Comparison of ENCODE assay signal across 13 cellular contexts in genomic region chr19:42229263-42229854, GRCh38. TPM values are rescaled to one million over a fixed set of nuclear protein-coding genes. Genes with fewer than 3 reads are reported as not detected.
DNase-seq lines count a peak whose midpoint lies in the region; ATAC-seq and TF ChIP-seq lines count a peak whose summit lies in the region.
"Had no signal": no experiment of that assay in that cellular context is flagged by ENCODE, and none has a peak within 500 bp of the region (broad histone marks: within the 10 kb centered on the region; RNA-seq: fewer than 3 reads in every experiment).

No MANE protein-coding gene starts in this region.

- ATAC-seq in stimulated activated effector memory CD8-positive, alpha-beta T cell treated with anti-CD3 and anti-CD28 coated beads, Interleukin-12 subunit alpha, Interleukin-12 subunit beta, amount 100 ng/mL, for 72 hours = no peak
- ATAC-seq in GM18870 (IDR thresholded peaks at IDR 0.05; ENCODE audit: unreplicated experiment) = no peak
- no peak for ATAC-seq in sciatic nerve
- no peak for ATAC-seq in GM21825 (IDR thresholded peaks at IDR 0.05; ENCODE audit: unreplicated experiment)
- ATAC-seq: left lobe of liver had no signal

- peak overlapping the region; percentile 62 for H3K27ac ChIP-seq in SK-N-MC
- H3K27ac ChIP-seq: heart right ventricle had no signal

- H3K4me3 Mint-ChIP-seq in activated naive CD4-positive, alpha-beta T cell treated with anti-CD3 and anti-CD28 coated beads, Interleukin-2, amount 50 U/mL, for 24 hours = no peak overlapping the region
- no peak overlapping the region for H3K4me3 Mint-ChIP-seq in chondrocyte (ENCODE audit: unreplicated experiment)
- no peak overlapping the region for H3K4me3 Mint-ChIP-seq in stimulated activated effector memory CD8-positive, alpha-beta T cell treated with anti-CD3 and anti-CD28 coated beads, Interleukin-12 subunit alpha, Interleukin-12 subunit beta, amount 100 ng/mL, for 72 hours
- H3K4me3 Mint-ChIP-seq: T-helper 1 cell treated with Interleukin-12 subunit alpha and Interleukin-12 subunit beta and Interleukin-4 antibody, amounts not matched to agents 30 μg/mL and 1 μg/mL, for 36 hours had no signal

- H3K9me3 ChIP-seq in SK-N-MC (ENCODE audit: low read depth, low read length) = no peaks in the 10 kb centered on the region
- H3K9me3 ChIP-seq: heart right ventricle had no signal

- TF ChIP-seq CTCF in chondrocyte (IDR thresholded peaks at IDR 0.05) = no peak

- H3K9ac ChIP-seq in SK-N-MC (ENCODE audit: insufficient read length) = no peak overlapping the region

- no peaks in the 10 kb centered on the region for H3K9me3 Mint-ChIP-seq in activated naive CD4-positive, alpha-beta T cell treated with anti-CD3 and anti-CD28 coated beads, Interleukin-2, amount 50 U/mL, for 24 hours
- H3K9me3 Mint-ChIP-seq in chondrocyte (ENCODE audit: low read depth) = no peaks in the 10 kb centered on the region
- no peaks in the 10 kb centered on the region for H3K9me3 Mint-ChIP-seq in stimulated activated effector memory CD8-positive, alpha-beta T cell treated with anti-CD3 and anti-CD28 coated beads, Interleukin-12 subunit alpha, Interleukin-12 subunit beta, amount 100 ng/mL, for 72 hours
- H3K9me3 Mint-ChIP-seq: T-helper 1 cell treated with Interleukin-12 subunit alpha and Interleukin-12 subunit beta and Interleukin-4 antibody, amounts not matched to agents 30 μg/mL and 1 μg/mL, for 36 hours had no signal

- H3K4me3 ChIP-seq in SK-N-MC = no peak overlapping the region
- H3K4me3 ChIP-seq: heart right ventricle had no signal

- peaks cover 29% of the 10 kb centered on the region for H3K4me1 Mint-ChIP-seq in activated naive CD4-positive, alpha-beta T cell treated with anti-CD3 and anti-CD28 coated beads, Interleukin-2, amount 50 U/mL, for 24 hours
- H3K4me1 Mint-ChIP-seq in chondrocyte (ENCODE audit: low read depth) = peaks cover 13% of the 10 kb centered on the region
- peaks cover 39% of the 10 kb centered on the region for H3K4me1 Mint-ChIP-seq in stimulated activated effector memory CD8-positive, alpha-beta T cell treated with anti-CD3 and anti-CD28 coated beads, Interleukin-12 subunit alpha, Interleukin-12 subunit beta, amount 100 ng/mL, for 72 hours

- DNase-seq in activated naive CD4-positive, alpha-beta T cell treated with anti-CD3 and anti-CD28 coated beads, Interleukin-2, amount 50 U/mL, for 16 hours = no peak
- DNase-seq in SK-N-MC (ENCODE audit: low read depth, low spot score) (no peak), chondrocyte (ENCODE audit: low spot score) (no peak), sciatic nerve (ENCODE audit: low spot score) (no peak)
- no peak for DNase-seq in stimulated activated effector memory CD8-positive, alpha-beta T cell treated with anti-CD3 and anti-CD28 coated beads, Interleukin-12 subunit alpha, Interleukin-12 subunit beta, amount 100 ng/mL, for 72 hours (ENCODE audit: low spot score in 2 of 2)
- DNase-seq: anterior cingulate cortex; heart right ventricle; stimulated activated CD4-positive, alpha-beta T cell treated with anti-CD3 and anti-CD28 coated beads, Interleukin-15, amount 100 ng/mL, for 24 hours had no signal

- peaks cover 82% of the 10 kb centered on the region for H3K36me3 ChIP-seq in SK-N-MC (ENCODE audit: insufficient read depth, low read length)

- intact Hi-C loops in sciatic nerve (cut with DNase I) = no loop called here

- peak overlapping the region; percentile 77 for H3K27ac Mint-ChIP-seq in activated naive CD4-positive, alpha-beta T cell treated with anti-CD3 and anti-CD28 coated beads, Interleukin-2, amount 50 U/mL, for 24 hours
- H3K27ac Mint-ChIP-seq in chondrocyte (ENCODE audit: unreplicated experiment) = peak overlapping the region; percentile 61
- peak overlapping the region; percentile 89 for H3K27ac Mint-ChIP-seq in stimulated activated effector memory CD8-positive, alpha-beta T cell treated with anti-CD3 and anti-CD28 coated beads, Interleukin-12 subunit alpha, Interleukin-12 subunit beta, amount 100 ng/mL, for 72 hours
- H3K27ac Mint-ChIP-seq: T-helper 1 cell treated with Interleukin-12 subunit alpha and Interleukin-12 subunit beta and Interleukin-4 antibody, amounts not matched to agents 30 μg/mL and 1 μg/mL, for 36 hours had no signal

- no peaks in the 10 kb centered on the region for H3K27me3 Mint-ChIP-seq in activated naive CD4-positive, alpha-beta T cell treated with anti-CD3 and anti-CD28 coated beads, Interleukin-2, amount 50 U/mL, for 24 hours
- no peaks in the 10 kb centered on the region for H3K27me3 Mint-ChIP-seq in chondrocyte (ENCODE audit: low read depth)

- peaks cover 10% of the 10 kb centered on the region for H3K36me3 Mint-ChIP-seq in activated naive CD4-positive, alpha-beta T cell treated with anti-CD3 and anti-CD28 coated beads, Interleukin-2, amount 50 U/mL, for 24 hours
- H3K36me3 Mint-ChIP-seq in chondrocyte (ENCODE audit: low read depth) = peaks cover 38% of the 10 kb centered on the region
- peaks cover 97% of the 10 kb centered on the region for H3K36me3 Mint-ChIP-seq in stimulated activated effector memory CD8-positive, alpha-beta T cell treated with anti-CD3 and anti-CD28 coated beads, Interleukin-12 subunit alpha, Interleukin-12 subunit beta, amount 100 ng/mL, for 72 hours

RNA-seq across cellular contexts. Expression of gene ZNF526, which starts 9.2 kb away (rescaled TPM):
- total RNA-seq in chondrocyte = 14.9 to 17.2 TPM (median 16.6 TPM) in 3 replicates
- 12.1 TPM for total RNA-seq in sciatic nerve

RNA-seq across cellular contexts. Expression of gene DEDD2, which starts 11.9 kb away (rescaled TPM):
- total RNA-seq in chondrocyte (15.5 to 19.9 TPM (median 18.7 TPM) in 3 replicates), sciatic nerve (21.8 TPM)

RNA-seq across cellular contexts. Expression of gene GSK3A, which starts 13.0 kb away (rescaled TPM):
- total RNA-seq in chondrocyte (38.9 to 43.6 TPM (median 42.0 TPM) in 3 replicates), sciatic nerve (29.2 TPM)

RNA-seq across cellular contexts. Expression of gene ERF, which starts 25.6 kb away (rescaled TPM):
- total RNA-seq in chondrocyte (64.5 to 74.6 TPM (median 71.7 TPM) in 3 replicates), sciatic nerve (90.7 TPM)

RNA-seq across cellular contexts. Expression of gene CIC, which starts 39.7 kb away (rescaled TPM):
- 83.6 to 101 TPM (median 86.3 TPM) in 3 replicates for total RNA-seq in chondrocyte
- 92.1 TPM for total RNA-seq in sciatic nerve
